ENCODE assay signal across 30 cellular contexts in the genomic region with DNA sequence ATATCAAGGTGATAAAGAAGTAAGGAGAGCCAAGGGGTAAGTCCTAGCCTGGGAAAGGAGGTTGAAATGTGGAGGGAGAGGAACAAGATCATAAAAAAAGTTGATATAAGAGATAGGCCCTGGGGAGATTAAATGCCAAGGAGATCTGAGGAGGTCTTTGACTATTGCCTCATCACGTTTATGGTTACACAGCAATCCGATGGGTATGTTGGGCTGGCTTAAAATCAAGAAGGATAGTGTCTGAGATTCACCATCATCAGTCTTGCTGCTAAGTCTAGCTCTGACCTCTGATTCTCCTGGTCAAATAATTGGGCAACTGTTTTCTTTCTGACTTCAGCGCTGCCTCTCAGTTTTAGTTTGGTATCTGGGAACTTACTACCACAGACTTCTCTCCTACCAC.
"Had no signal": no experiment of that assay in that cellular context is flagged by ENCODE, and none has a peak within 500 bp of the region (broad histone marks: within the 10 kb centered on the region; RNA-seq: fewer than 3 reads in every experiment).

No MANE protein-coding gene starts in this region.

- DNase-seq: activated CD4-positive, alpha-beta memory T cell treated with anti-CD3 and anti-CD28 coated beads for 36 hours; activated CD4-positive, alpha-beta T cell treated with anti-CD3 and anti-CD28 coated beads for 36 hours; activated CD4-positive, alpha-beta T cell treated with anti-CD3 and anti-CD28 coated beads, Interleukin-2, amount 10 ng/mL, durations not matched to agents 24 days and 14 days; activated CD4-positive, CD25-positive, alpha-beta regulatory T cell; activated CD4-positive, CD25-positive, alpha-beta regulatory T cell treated with anti-CD3 and anti-CD28 coated beads, Interleukin-2, amount 50 U/mL, for 72 hours; activated CD8-positive, alpha-beta memory T cell treated with anti-CD3 and anti-CD28 coated beads, Interleukin-2, amount 10 ng/mL, durations not matched to agents 7 days and 5 days; activated CD8-positive, alpha-beta memory T cell treated with anti-CD3 and anti-CD28 coated beads, Interleukin-2, amount 50 U/mL, for 4 hours; activated CD8-positive, alpha-beta T cell treated with anti-CD3 and anti-CD28 coated beads, Interleukin-2, amount 10 ng/mL, durations not matched to agents 7 days and 5 days; activated effector memory CD4-positive, alpha-beta T cell treated with anti-CD3 and anti-CD28 coated beads, Interleukin-2, amount 50 U/mL, for 16 hours; activated naive CD4-positive, alpha-beta T cell treated with anti-CD3 and anti-CD28 coated beads for 36 hours; activated naive CD8-positive, alpha-beta T cell treated with anti-CD3 and anti-CD28 coated beads for 36 hours; activated naive CD8-positive, alpha-beta T cell treated with anti-CD3 and anti-CD28 coated beads, Interleukin-2, amount 50 U/mL, for 24 hours; activated T-cell treated with anti-CD3 and anti-CD28 coated beads, Interleukin-2, amount 50 U/mL, for 1 hour; activated T-cell treated with anti-CD3 and anti-CD28 coated beads, Interleukin-2, amount 50 U/mL, for 48 hours; adrenal gland; central memory CD4-positive, alpha-beta T cell; cerebellar nuclear complex; colonic mucosa; effector CD8-positive, alpha-beta T cell; esophagus squamous epithelium; head of caudate nucleus; T-helper 1 cell; T-helper 17 cell had no signal

- H3K4me3 ChIP-seq: adrenal gland, ascending aorta, breast epithelium, cardiac muscle cell, colonic mucosa, esophagus squamous epithelium had no signal

- H3K27me3 ChIP-seq: adrenal gland, ascending aorta, breast epithelium, cardiac muscle cell, colonic mucosa, esophagus squamous epithelium had no signal

- H3K9me3 ChIP-seq: adrenal gland, ascending aorta, breast epithelium, colonic mucosa, esophagus squamous epithelium had no signal

- H3K4me1 ChIP-seq: adrenal gland, ascending aorta, breast epithelium, colonic mucosa, esophagus squamous epithelium had no signal

- H3K27ac ChIP-seq: adrenal gland, ascending aorta, breast epithelium, cardiac muscle cell, colonic mucosa, epithelial cell of prostate, esophagus squamous epithelium had no signal

- FAIRE-seq: endometrium, endothelial cell of umbilical vein, frontal cortex had no signal

- H3K36me3 ChIP-seq: adrenal gland, ascending aorta, breast epithelium, cardiac muscle cell, colonic mucosa, esophagus squamous epithelium had no signal
